8 cellular contexts compared by ENCODE assay signal in the genomic region with DNA sequence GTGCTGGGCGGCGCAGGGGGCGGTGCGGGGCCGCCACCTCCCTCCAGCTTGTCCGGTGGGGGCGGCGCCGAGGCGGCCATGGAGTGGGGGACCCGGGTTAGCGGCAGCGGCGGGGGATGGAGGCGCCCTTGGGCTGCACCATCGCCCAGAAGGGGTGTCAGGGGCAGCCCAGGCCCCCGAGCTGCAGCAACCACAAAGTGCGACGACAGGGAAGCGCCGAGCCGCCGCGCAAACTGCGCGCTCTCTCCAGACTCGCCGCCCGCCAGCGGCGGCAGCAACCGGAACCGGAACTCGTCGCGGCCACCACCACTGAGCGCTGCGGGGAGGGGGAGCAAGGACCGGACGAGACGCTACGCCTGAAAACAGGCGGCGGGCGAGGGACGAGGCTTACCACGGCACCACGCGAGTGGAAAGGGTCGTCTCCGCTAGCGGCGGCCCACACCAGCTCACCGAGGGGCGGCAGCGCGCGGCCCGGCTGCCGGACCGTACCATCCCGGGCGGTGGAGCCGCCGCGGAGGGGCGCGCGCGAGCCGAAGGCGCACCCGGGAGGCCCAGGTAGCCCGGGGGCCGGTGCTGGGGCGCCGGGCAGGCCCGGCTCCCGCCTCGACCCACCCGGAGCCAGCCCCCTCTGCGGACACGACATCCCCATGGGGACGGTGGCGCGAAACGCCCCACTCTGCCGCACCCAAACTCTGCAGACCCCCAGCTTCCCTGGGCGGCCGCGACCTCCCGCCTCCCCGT. TPM values are rescaled to one million over a fixed set of nuclear protein-coding genes. Genes with fewer than 3 reads are reported as not detected.
A peak's percentile ranks its signal among the peaks of the same experiment; 100 is the strongest.
DNase-seq lines count a peak whose midpoint lies in the region; ATAC-seq and TF ChIP-seq lines count a peak whose summit lies in the region.

Gene PYGO2 (minus strand): TSS at position 286 of the 741 bp plus-strand sequence. CDS start 206 bp downstream, at position 80.

- peak; percentile 57 for DNase-seq in DMS153 (lab: John Stamatoyannopoulos, UW)
- peak; percentile 87 for DNase-seq in HuH-7 (ENCODE audit: low spot score)
- peak; percentile 76 to 92 (median 89) for DNase-seq in Peyer's patch
- peak; percentile 69 for DNase-seq in activated T-helper 1 cell treated with Interleukin-2 at 50 U/mL for 16 hours (ENCODE audit: low read depth)
- DNase-seq in fibroblast of gingiva (ENCODE audit: low read depth) = peak; percentile 73
- peak; percentile 72 to 88 (median 78) for DNase-seq in naive thymus-derived CD4-positive, alpha-beta T cell
- peak; percentile 88 for DNase-seq in stimulated activated naive CD8-positive, alpha-beta T cell treated with anti-CD3 and anti-CD28 coated beads, Interleukin-15, Interleukin-2, amounts not matched to agents 100 U/mL and 50 U/mL, for 24 hours

- no peaks in the 10 kb centered on the region for H3K27me3 ChIP-seq in Peyer's patch
- no peaks in the 10 kb centered on the region for H3K27me3 ChIP-seq in naive thymus-derived CD4-positive, alpha-beta T cell (ENCODE audit: control insufficient read depth in 2 of 2, insufficient read depth in 2 of 2, low read length in 2 of 2)

- peak within 1 kb of the TSS; percentile 91 to 98 (median 94) for H3K4me3 Mint-ChIP-seq in naive thymus-derived CD4-positive, alpha-beta T cell

- POLR2A ChIA-PET in naive thymus-derived CD4-positive, alpha-beta T cell (lab: Charles Lee) = interaction anchor here (0.6 to 13.7 kb wide), 20 partner anchors 10 to 554 kb away, joined by 3 to 160 read pairs (median 5); partner anchors contain the start of genes CKS1B, FLAD1, LENEP and PMVK

- peak; percentile 76 to 86 for TF ChIP-seq POLR2A in Peyer's patch (IDR thresholded peaks at IDR 0.05)

- intact Hi-C loops in naive thymus-derived CD4-positive, alpha-beta T cell (cut with micrococcal nuclease) = loop anchor here (1.0 to 5.0 kb wide), 7 partner anchors 13 to 739 kb away; partner anchors contain the start of genes CKS1B (in 2 of the 2), FLAD1 (in 1 of the 2), UBAP2L (in 1 of the 2) and ZBTB7B (in 1 of the 2)

- H3K4me1 ChIP-seq in Peyer's patch = peaks cover 0 to 28% (median 7%) of the 10 kb centered on the region in 4 donors
- peaks cover 18 to 26% of the 10 kb centered on the region in 2 donors for H3K4me1 ChIP-seq in naive thymus-derived CD4-positive, alpha-beta T cell (ENCODE audit: control insufficient read depth in 2 of 2, insufficient read depth in 2 of 2, low read length in 2 of 2)

- H3K9me3 Mint-ChIP-seq in naive thymus-derived CD4-positive, alpha-beta T cell = no peaks in the 10 kb centered on the region

- H3K27ac Mint-ChIP-seq in naive thymus-derived CD4-positive, alpha-beta T cell = peak within 1 kb of the TSS; percentile 83 to 100 (median 95)

- peak within 1 kb of the TSS; percentile 75 to 90 (median 88) for H3K4me3 ChIP-seq in Peyer's patch
- peak within 1 kb of the TSS; percentile 54 for H3K4me3 ChIP-seq in naive thymus-derived CD4-positive, alpha-beta T cell (ENCODE audit: low read length)

- peaks cover 0 to 14% (median 3%) of the 10 kb centered on the region in 5 donors for H3K36me3 Mint-ChIP-seq in naive thymus-derived CD4-positive, alpha-beta T cell

- H3K36me3 ChIP-seq in Peyer's patch = peaks cover 0 to 52% (median 0%) of the 10 kb centered on the region in 3 donors
- H3K36me3 ChIP-seq in naive thymus-derived CD4-positive, alpha-beta T cell (ENCODE audit: control insufficient read depth in 2 of 3, insufficient read depth in 3 of 3, low read length in 3 of 3) = peaks cover 8 to 64% (median 13%) of the 10 kb centered on the region in 3 experiments

- H3K27me3 Mint-ChIP-seq in naive thymus-derived CD4-positive, alpha-beta T cell = no peaks in the 10 kb centered on the region

- H3K27ac ChIP-seq in Peyer's patch = peak within 1 kb of the TSS; percentile 93 to 98 (median 98)
- H3K27ac ChIP-seq in naive thymus-derived CD4-positive, alpha-beta T cell (ENCODE audit: low read depth, low read length) = peak within 1 kb of the TSS; percentile 96

- ATAC-seq in GM21423 (IDR thresholded peaks at IDR 0.05; ENCODE audit: unreplicated experiment) = peak; percentile 67
- ATAC-seq in naive thymus-derived CD4-positive, alpha-beta T cell = peak; percentile 86
- ATAC-seq in stimulated activated naive CD8-positive, alpha-beta T cell treated with anti-CD3 and anti-CD28 coated beads, Interleukin-15, Interleukin-2, amounts not matched to agents 100 U/mL and 50 U/mL, for 24 hours = peak; percentile 85

- H3K4me1 Mint-ChIP-seq in naive thymus-derived CD4-positive, alpha-beta T cell = peaks cover 16 to 58% (median 46%) of the 10 kb centered on the region in 7 donors

- no peaks in the 10 kb centered on the region for H3K9me3 ChIP-seq in Peyer's patch
- no peaks in the 10 kb centered on the region for H3K9me3 ChIP-seq in naive thymus-derived CD4-positive, alpha-beta T cell (ENCODE audit: control insufficient read depth in 2 of 3, low read length in 3 of 3)

- peak; percentile 35 to 86 (median 68) for TF ChIP-seq CTCF in Peyer's patch (IDR thresholded peaks at IDR 0.05)

- CTCF ChIA-PET in naive thymus-derived CD4-positive, alpha-beta T cell (lab: Charles Lee) = interaction anchor here (0.6 to 7.6 kb wide), 10 partner anchors 10 to 101 kb away, joined by 3 to 72 read pairs (median 4); partner anchors contain the start of genes EFNA4, FLAD1 and PMVK

RNA-seq across cellular contexts. Expression of gene PYGO2, which starts in this region (rescaled TPM):
- 10 to 100 TPM; 32.2 to 48.9 (median 34.2) TPM for total RNA-seq in Peyer's patch
- 10 to 100 TPM; 33.0 to 69.5 (median 46.2) TPM for total RNA-seq in naive thymus-derived CD4-positive, alpha-beta T cell
- polyA plus RNA-seq in naive thymus-derived CD4-positive, alpha-beta T cell = 10 to 100 TPM; 33.0 to 64.0 TPM

Comparison
In these comparisons a context has a peak if more than half of its experiments do, and no peak if none do; other contexts are left out.
1. Peak in every context shown above with its lines: DNase-seq, ATAC-seq, H3K4me3 ChIP-seq and H3K27ac ChIP-seq.